In the genomic region with DNA sequence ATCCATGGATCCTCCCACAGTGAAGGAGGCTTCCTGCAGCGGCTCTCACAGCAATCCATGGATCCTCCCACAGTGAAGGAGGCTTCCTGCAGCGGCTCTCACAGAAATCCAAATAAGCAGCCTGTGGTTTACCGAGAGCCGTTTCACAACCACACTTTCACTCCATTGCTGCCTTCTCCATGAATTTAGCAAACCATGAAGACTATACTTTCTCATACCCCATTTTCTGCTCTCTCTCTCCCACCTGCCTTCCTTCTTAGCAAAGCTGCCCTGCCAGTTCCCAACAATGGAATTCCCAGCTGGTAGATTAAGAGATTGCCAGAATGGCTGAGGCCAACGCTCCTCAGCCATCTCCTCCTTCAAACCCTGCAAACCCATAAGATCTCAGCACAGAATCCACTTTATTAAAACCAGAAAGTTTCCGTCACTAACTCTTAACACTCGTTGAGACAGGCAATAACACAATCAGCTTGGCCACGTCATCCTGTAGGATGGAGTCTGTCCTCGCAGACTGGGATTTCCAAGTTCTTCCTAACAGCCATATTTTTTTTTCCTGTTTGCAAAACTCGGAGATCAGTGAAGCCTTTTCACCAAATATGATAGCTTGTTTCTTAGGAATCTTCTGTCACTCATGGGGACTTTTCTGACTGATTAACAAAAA, we compare ENCODE assay signal across 26 cellular contexts.
DNase-seq lines count a peak whose midpoint lies in the region; ATAC-seq, FAIRE-seq and TF ChIP-seq lines count a peak whose summit lies in the region.
"Had no signal": no experiment of that assay in that cellular context is flagged by ENCODE, and none has a peak within 500 bp of the region (broad histone marks: within the 10 kb centered on the region; RNA-seq: fewer than 3 reads in every experiment).

No MANE protein-coding gene starts in this region.

- no peak for FAIRE-seq in GM19239 (lab: Jason Lieb, UNC)
- FAIRE-seq: A549, small intestine had no signal

- H3K4me3 ChIP-seq in fibroblast of pulmonary artery (replicated peaks; ENCODE audit: low read depth, low read length), result no peak overlapping the region
- H3K4me3 ChIP-seq: A549, body of pancreas, prostate gland, thyroid gland, vagina had no signal

- ATAC-seq in left cardiac atrium, result no peak
- ATAC-seq in left ventricle myocardium superior, result no peak
- ATAC-seq: A549; body of pancreas; CD8-positive, alpha-beta T cell; stimulated activated naive CD8-positive, alpha-beta T cell treated with anti-CD3 and anti-CD28 coated beads, Interleukin-15, amount 100 ng/mL, for 72 hours had no signal

- DNase-seq in left cardiac atrium (peak; percentile 2), left ventricle myocardium superior (no peak), RPMI7951 (ENCODE audit: low read depth) (peak; percentile 65), fibroblast of pulmonary artery (ENCODE audit: low read depth) (peak; percentile 47), NCI-H446 treated with DMSO at 0.1 percent for 48 hours (lab: John Stamatoyannopoulos, UW) (no peak), DMS53 treated with DMSO at 0.1 percent for 48 hours (lab: John Stamatoyannopoulos, UW; ENCODE audit: unreplicated experiment) (no peak), GM19239 (ENCODE audit: insufficient read length, low spot score) (no peak), NCI-H748 treated with DMSO at 0.1 percent for 48 hours (lab: John Stamatoyannopoulos, UW) (no peak)
- DNase-seq: activated CD4-positive, alpha-beta T cell treated with anti-CD3 and anti-CD28 coated beads, Interleukin-2, amount 10 ng/mL, durations not matched to agents 24 days and 14 days; activated naive CD4-positive, alpha-beta T cell; activated T-cell treated with anti-CD3 and anti-CD28 coated beads, Interleukin-2, amount 50 U/mL, for 48 hours; body of pancreas; CD8-positive, alpha-beta T cell; HCEC 1CT; NCI-H1436; small intestine; stimulated activated CD4-positive, alpha-beta T cell treated with anti-CD3 and anti-CD28 coated beads, Interleukin-1b, Interleukin-23, amount 100 ng/mL, for 48 hours; stimulated activated CD8-positive, alpha-beta memory T cell treated with anti-CD3 and anti-CD28 coated beads, Interleukin-4, amount 100 ng/mL, for 48 hours; stimulated activated naive CD8-positive, alpha-beta T cell treated with anti-CD3 and anti-CD28 coated beads, Interleukin-15, amount 100 ng/mL, for 72 hours; SW 1271; T1000; thyroid gland; WERI-Rb-1 had no signal

- intact Hi-C loops in left cardiac atrium (cut with DNase I) (no loop called here), left ventricle myocardium superior (cut with micrococcal nuclease) (no loop called here)

- no peak for TF ChIP-seq CTCF in fibroblast of pulmonary artery (IDR thresholded peaks at IDR 0.05; ENCODE audit: low read length, missing control alignments)

Comparison
In these comparisons a context has a peak if more than half of its experiments do, and no peak if none do; other contexts are left out.
1. DNase-seq: peak in left cardiac atrium (single experiment), RPMI7951 (single experiment) and fibroblast of pulmonary artery (single experiment); none in left ventricle myocardium superior (single experiment), NCI-H446 treated with DMSO at 0.1 percent for 48 hours (single experiment), DMS53 treated with DMSO at 0.1 percent for 48 hours (single experiment), GM19239 (single experiment) and NCI-H748 treated with DMSO at 0.1 percent for 48 hours (single experiment).